1 cellular context compared by ENCODE assay signal in genomic region chr6:158014505-158015187, GRCh38.
A peak's percentile ranks its signal among the peaks of the same experiment; 100 is the strongest.
TF ChIP-seq lines count a peak whose summit lies in the region.

No MANE protein-coding gene starts in this region.

TF ChIP-seq in HepG2, 621 proteins besides CTCF, POLR2A, EP300 and RAD21 (continued from another document and continues in another):
- TF ChIP-seq RCOR2 (CRISPR knock-in tag; IDR thresholded peaks at IDR 0.05) (peak; percentile 83; the same call in 1 of the 2 replicates), ZEB1 (IDR thresholded peaks at IDR 0.05; ENCODE audit: insufficient replicate concordance, low read depth) (peak; percentile 82), FLYWCH1 (CRISPR knock-in tag; IDR thresholded peaks at IDR 0.05) (no peak), ZNF251 (CRISPR knock-in tag; IDR thresholded peaks at IDR 0.05) (no peak), TARDBP (CRISPR knock-in tag; IDR thresholded peaks at IDR 0.05) (peak; percentile 83), ZNF672 (CRISPR knock-in tag; IDR thresholded peaks at IDR 0.05) (no peak), ZNF12 (CRISPR knock-in tag; IDR thresholded peaks at IDR 0.05) (peak; percentile 73; the same call in 1 of the 2 replicates), ZSCAN12 (CRISPR knock-in tag; IDR thresholded peaks at IDR 0.05) (no peak), UBTF (CRISPR knock-in tag; IDR thresholded peaks at IDR 0.05) (peak; percentile 43), NR3C1 (CRISPR knock-in tag; IDR thresholded peaks at IDR 0.05) (no peak), GTF3A (CRISPR knock-in tag; conservative IDR thresholded peaks at IDR 0.05) (no peak), ATRX (CRISPR knock-in tag; IDR thresholded peaks at IDR 0.05; ENCODE audit: borderline replicate concordance) (no peak), MIXL1 (CRISPR knock-in tag; IDR thresholded peaks at IDR 0.05) (peak; percentile 80), HOXA9 (CRISPR knock-in tag; IDR thresholded peaks at IDR 0.05; ENCODE audit: borderline replicate concordance) (no peak), PAF1 (CRISPR knock-in tag; IDR thresholded peaks at IDR 0.05) (0 out of 2 replicates have a peak, but pooled peaks have one; percentile 29), FOXP4 (CRISPR knock-in tag; IDR thresholded peaks at IDR 0.05) (peak; percentile 85), ZNF776 (CRISPR knock-in tag; IDR thresholded peaks at IDR 0.05) (no peak), ADNP (CRISPR knock-in tag; IDR thresholded peaks at IDR 0.05) (no peak), ZNF460 (CRISPR knock-in tag; IDR thresholded peaks at IDR 0.05; ENCODE audit: borderline replicate concordance) (no peak), PBX3 (CRISPR knock-in tag; IDR thresholded peaks at IDR 0.05; ENCODE audit: borderline replicate concordance) (no peak), FOSL1 (CRISPR knock-in tag; IDR thresholded peaks at IDR 0.05; ENCODE audit: borderline replicate concordance) (no peak; the same call in 1 of the 2 replicates), MEIS1 (CRISPR knock-in tag; IDR thresholded peaks at IDR 0.05; ENCODE audit: borderline replicate concordance) (no peak), ZNF556 (CRISPR knock-in tag; IDR thresholded peaks at IDR 0.05; ENCODE audit: borderline replicate concordance) (peak; percentile 47; the same call in 1 of the 2 replicates), XRCC5 (optimal IDR thresholded peaks at IDR 0.05; ENCODE audit: low read length) (no peak), HNF4A (CRISPR knock-in tag; IDR thresholded peaks at IDR 0.05) (peak; percentile 94), KDM5A (IDR thresholded peaks at IDR 0.05; ENCODE audit: borderline replicate concordance, low read length) (no peak), ARNT (IDR thresholded peaks at IDR 0.05) (no peak), ZGPAT (CRISPR knock-in tag; IDR thresholded peaks at IDR 0.05) (peak; percentile 52), PAWR (CRISPR knock-in tag; IDR thresholded peaks at IDR 0.05; ENCODE audit: borderline replicate concordance) (no peak), ZFP36L2 (CRISPR knock-in tag; IDR thresholded peaks at IDR 0.05) (no peak), ZNF670 (CRISPR knock-in tag; IDR thresholded peaks at IDR 0.05; ENCODE audit: borderline replicate concordance) (no peak), FOSL2 (CRISPR knock-in tag; IDR thresholded peaks at IDR 0.05) (peak; percentile 90), NR2F1 (CRISPR knock-in tag; IDR thresholded peaks at IDR 0.05) (no peak), HNRNPLL (IDR thresholded peaks at IDR 0.05; ENCODE audit: low read depth, low read length, poor library complexity, severe bottlenecking) (no peak), ETV5 (CRISPR knock-in tag; IDR thresholded peaks at IDR 0.05; ENCODE audit: borderline replicate concordance) (peak; percentile 99), ZNF761 (CRISPR knock-in tag; conservative IDR thresholded peaks at IDR 0.05) (no peak), ZNF234 (CRISPR knock-in tag; conservative IDR thresholded peaks at IDR 0.05) (no peak), YEATS4 (CRISPR knock-in tag; IDR thresholded peaks at IDR 0.05; ENCODE audit: borderline replicate concordance) (peak; percentile 27; the same call in 1 of the 2 replicates), ZMAT3 (CRISPR knock-in tag; conservative IDR thresholded peaks at IDR 0.05) (no peak; the same call in 1 of the 2 replicates)
- TF ChIP-seq, protein P1, sequence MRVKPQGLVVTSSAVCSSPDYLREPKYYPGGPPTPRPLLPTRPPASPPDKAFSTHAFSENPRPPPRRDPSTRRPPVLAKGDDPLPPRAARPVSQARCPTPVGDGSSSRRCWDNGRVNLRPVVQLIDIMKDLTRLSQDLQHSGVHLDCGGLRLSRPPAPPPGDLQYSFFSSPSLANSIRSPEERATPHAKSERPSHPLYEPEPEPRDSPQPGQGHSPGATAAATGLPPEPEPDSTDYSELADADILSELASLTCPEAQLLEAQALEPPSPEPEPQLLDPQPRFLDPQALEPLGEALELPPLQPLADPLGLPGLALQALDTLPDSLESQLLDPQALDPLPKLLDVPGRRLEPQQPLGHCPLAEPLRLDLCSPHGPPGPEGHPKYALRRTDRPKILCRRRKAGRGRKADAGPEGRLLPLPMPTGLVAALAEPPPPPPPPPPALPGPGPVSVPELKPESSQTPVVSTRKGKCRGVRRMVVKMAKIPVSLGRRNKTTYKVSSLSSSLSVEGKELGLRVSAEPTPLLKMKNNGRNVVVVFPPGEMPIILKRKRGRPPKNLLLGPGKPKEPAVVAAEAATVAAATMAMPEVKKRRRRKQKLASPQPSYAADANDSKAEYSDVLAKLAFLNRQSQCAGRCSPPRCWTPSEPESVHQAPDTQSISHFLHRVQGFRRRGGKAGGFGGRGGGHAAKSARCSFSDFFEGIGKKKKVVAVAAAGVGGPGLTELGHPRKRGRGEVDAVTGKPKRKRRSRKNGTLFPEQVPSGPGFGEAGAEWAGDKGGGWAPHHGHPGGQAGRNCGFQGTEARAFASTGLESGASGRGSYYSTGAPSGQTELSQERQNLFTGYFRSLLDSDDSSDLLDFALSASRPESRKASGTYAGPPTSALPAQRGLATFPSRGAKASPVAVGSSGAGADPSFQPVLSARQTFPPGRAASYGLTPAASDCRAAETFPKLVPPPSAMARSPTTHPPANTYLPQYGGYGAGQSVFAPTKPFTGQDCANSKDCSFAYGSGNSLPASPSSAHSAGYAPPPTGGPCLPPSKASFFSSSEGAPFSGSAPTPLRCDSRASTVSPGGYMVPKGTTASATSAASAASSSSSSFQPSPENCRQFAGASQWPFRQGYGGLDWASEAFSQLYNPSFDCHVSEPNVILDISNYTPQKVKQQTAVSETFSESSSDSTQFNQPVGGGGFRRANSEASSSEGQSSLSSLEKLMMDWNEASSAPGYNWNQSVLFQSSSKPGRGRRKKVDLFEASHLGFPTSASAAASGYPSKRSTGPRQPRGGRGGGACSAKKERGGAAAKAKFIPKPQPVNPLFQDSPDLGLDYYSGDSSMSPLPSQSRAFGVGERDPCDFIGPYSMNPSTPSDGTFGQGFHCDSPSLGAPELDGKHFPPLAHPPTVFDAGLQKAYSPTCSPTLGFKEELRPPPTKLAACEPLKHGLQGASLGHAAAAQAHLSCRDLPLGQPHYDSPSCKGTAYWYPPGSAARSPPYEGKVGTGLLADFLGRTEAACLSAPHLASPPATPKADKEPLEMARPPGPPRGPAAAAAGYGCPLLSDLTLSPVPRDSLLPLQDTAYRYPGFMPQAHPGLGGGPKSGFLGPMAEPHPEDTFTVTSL (CRISPR knock-in tag; IDR thresholded peaks at IDR 0.05; ENCODE audit: borderline replicate concordance) = peak; percentile 76; the same call in 1 of the 2 replicates
- TF ChIP-seq, protein P2, sequence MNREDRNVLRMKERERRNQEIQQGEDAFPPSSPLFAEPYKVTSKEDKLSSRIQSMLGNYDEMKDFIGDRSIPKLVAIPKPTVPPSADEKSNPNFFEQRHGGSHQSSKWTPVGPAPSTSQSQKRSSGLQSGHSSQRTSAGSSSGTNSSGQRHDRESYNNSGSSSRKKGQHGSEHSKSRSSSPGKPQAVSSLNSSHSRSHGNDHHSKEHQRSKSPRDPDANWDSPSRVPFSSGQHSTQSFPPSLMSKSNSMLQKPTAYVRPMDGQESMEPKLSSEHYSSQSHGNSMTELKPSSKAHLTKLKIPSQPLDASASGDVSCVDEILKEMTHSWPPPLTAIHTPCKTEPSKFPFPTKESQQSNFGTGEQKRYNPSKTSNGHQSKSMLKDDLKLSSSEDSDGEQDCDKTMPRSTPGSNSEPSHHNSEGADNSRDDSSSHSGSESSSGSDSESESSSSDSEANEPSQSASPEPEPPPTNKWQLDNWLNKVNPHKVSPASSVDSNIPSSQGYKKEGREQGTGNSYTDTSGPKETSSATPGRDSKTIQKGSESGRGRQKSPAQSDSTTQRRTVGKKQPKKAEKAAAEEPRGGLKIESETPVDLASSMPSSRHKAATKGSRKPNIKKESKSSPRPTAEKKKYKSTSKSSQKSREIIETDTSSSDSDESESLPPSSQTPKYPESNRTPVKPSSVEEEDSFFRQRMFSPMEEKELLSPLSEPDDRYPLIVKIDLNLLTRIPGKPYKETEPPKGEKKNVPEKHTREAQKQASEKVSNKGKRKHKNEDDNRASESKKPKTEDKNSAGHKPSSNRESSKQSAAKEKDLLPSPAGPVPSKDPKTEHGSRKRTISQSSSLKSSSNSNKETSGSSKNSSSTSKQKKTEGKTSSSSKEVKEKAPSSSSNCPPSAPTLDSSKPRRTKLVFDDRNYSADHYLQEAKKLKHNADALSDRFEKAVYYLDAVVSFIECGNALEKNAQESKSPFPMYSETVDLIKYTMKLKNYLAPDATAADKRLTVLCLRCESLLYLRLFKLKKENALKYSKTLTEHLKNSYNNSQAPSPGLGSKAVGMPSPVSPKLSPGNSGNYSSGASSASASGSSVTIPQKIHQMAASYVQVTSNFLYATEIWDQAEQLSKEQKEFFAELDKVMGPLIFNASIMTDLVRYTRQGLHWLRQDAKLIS (CRISPR knock-in tag; IDR thresholded peaks at IDR 0.05) = no peak
- TF ChIP-seq, protein P3, sequence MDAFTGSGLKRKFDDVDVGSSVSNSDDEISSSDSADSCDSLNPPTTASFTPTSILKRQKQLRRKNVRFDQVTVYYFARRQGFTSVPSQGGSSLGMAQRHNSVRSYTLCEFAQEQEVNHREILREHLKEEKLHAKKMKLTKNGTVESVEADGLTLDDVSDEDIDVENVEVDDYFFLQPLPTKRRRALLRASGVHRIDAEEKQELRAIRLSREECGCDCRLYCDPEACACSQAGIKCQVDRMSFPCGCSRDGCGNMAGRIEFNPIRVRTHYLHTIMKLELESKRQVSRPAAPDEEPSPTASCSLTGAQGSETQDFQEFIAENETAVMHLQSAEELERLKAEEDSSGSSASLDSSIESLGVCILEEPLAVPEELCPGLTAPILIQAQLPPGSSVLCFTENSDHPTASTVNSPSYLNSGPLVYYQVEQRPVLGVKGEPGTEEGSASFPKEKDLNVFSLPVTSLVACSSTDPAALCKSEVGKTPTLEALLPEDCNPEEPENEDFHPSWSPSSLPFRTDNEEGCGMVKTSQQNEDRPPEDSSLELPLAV (CRISPR knock-in tag; conservative IDR thresholded peaks at IDR 0.05; ENCODE audit: low read depth) = no peak
- TF ChIP-seq, protein P4, sequence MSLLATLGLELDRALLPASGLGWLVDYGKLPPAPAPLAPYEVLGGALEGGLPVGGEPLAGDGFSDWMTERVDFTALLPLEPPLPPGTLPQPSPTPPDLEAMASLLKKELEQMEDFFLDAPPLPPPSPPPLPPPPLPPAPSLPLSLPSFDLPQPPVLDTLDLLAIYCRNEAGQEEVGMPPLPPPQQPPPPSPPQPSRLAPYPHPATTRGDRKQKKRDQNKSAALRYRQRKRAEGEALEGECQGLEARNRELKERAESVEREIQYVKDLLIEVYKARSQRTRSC (CRISPR knock-in tag; IDR thresholded peaks at IDR 0.05; ENCODE audit: low read depth) = no peak
